In genomic region chr11:74170694-74171629, GRCh38 we compare ENCODE assay signal across 8 cellular contexts. TPM values are rescaled to one million over a fixed set of nuclear protein-coding genes. Genes with fewer than 3 reads are reported as not detected.
DNase-seq lines count a peak whose midpoint lies in the region; ATAC-seq and TF ChIP-seq lines count a peak whose summit lies in the region.

Gene C2CD3 (minus strand): TSS chr11:74171002. CDS start chr11:74170792, 210 bp downstream.
Gene PPME1 (plus strand): TSS chr11:74171289. CDS start chr11:74171422, 133 bp downstream.

- peak within 1 kb of the TSS; percentile 68 for H3K27ac ChIP-seq in colonic mucosa
- H3K27ac ChIP-seq in layer of hippocampus (ENCODE audit: low read depth, low read length) = peak within 1 kb of the TSS; percentile 89

- intact Hi-C loops in colonic mucosa (cut with DNase I) = no loop called here

- no peak for TF ChIP-seq CTCF in colonic mucosa (IDR thresholded peaks at IDR 0.05)

- H3K4me3 ChIP-seq in colonic mucosa = peak within 1 kb of the TSS; percentile 59

- ATAC-seq in GM19328 (IDR thresholded peaks at IDR 0.05; ENCODE audit: unreplicated experiment) (peak; percentile 93), HG03469 (IDR thresholded peaks at IDR 0.05; ENCODE audit: unreplicated experiment) (peak; percentile 88)

- H3K36me3 ChIP-seq in colonic mucosa = no peaks in the 10 kb centered on the region

- H3K9me3 ChIP-seq in colonic mucosa = no peaks in the 10 kb centered on the region

- peaks cover 5% of the 10 kb centered on the region for H3K4me1 ChIP-seq in colonic mucosa

- DNase-seq in C1 segment of cervical spinal cord (lab: John Stamatoyannopoulos, UW) (peak; percentile 87 to 100 (median 98)), NCI-H526 (lab: John Stamatoyannopoulos, UW) (peak; percentile 100), colonic mucosa (peak; percentile 98)
- DNase-seq in activated CD4-positive, alpha-beta T cell treated with anti-CD3 and anti-CD28 coated beads for 48 hours = peak; percentile 98
- peak; percentile 87 to 92 for DNase-seq in stimulated activated CD4-positive, alpha-beta T cell treated with anti-CD3 and anti-CD28 coated beads, Interleukin-1b, Interleukin-23, amount 100 ng/mL, for 4 hours (ENCODE audit: low read depth in 2 of 2)

- H3K9ac ChIP-seq in colonic mucosa (ENCODE audit: low read depth in 2 of 2, low read length in 2 of 2) = peak within 1 kb of the TSS; percentile 74 to 84

- H3K27me3 ChIP-seq in colonic mucosa (no peaks in the 10 kb centered on the region), layer of hippocampus (ENCODE audit: control insufficient read depth, insufficient read depth, low read length) (no peaks in the 10 kb centered on the region)

RNA-seq across cellular contexts. Expression of gene C2CD3, which starts in this region (rescaled TPM):
- 10 to 100 TPM; 19.9 to 25.7 TPM for total RNA-seq in colonic mucosa

RNA-seq across cellular contexts. Expression of gene PPME1, which starts in this region (rescaled TPM):
- 10 to 100 TPM; 44.1 to 61.5 TPM for total RNA-seq in colonic mucosa

Comparison
In these comparisons a context has a peak if more than half of its experiments do, and no peak if none do; other contexts are left out.
1. Peak in every context shown above with its lines: DNase-seq, ATAC-seq, H3K4me3 ChIP-seq and H3K27ac ChIP-seq.